ENCODE assay signal across 8 cellular contexts in the genomic region with DNA sequence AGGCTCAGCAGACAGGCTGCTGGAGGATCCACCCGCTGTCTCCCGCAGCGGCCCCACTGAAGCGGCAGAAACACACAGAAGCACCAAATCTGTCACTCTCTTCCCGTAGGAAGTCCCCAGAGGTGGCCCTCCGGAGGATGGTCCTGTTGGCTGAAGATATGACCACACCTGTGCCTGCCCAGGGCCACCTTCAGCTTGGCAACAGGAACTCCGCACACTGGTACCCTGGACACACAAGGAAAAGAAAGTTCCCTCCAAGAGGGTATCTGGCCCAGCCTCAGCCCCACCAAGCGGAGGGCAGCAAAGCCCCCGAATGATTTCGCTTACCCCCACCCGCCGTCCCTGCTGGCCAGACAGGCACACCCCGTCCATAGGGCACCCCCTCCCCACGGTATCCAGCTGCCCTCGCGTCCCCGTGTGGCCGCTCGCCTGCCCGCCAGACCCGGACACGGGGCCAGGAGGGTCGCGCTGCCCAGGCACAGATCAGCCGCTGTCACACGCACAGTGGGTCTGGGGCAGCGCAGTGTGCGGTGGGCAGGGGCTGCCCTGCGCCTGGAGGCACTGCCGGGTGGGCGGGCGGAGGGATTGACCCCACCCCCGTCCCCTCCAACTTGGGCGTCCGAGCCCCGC. TPM values are rescaled to one million over a fixed set of nuclear protein-coding genes. Genes with fewer than 3 reads are reported as not detected.
DNase-seq lines count a peak whose midpoint lies in the region; ATAC-seq and TF ChIP-seq lines count a peak whose summit lies in the region.

No MANE protein-coding gene starts in this region.

- peaks cover 15% of the 10 kb centered on the region for H3K4me1 Mint-ChIP-seq in chondrocyte (ENCODE audit: low read depth)

- no peaks in the 10 kb centered on the region for H3K27me3 Mint-ChIP-seq in chondrocyte (ENCODE audit: low read depth)

- peak overlapping the region; percentile 65 for H3K27ac Mint-ChIP-seq in chondrocyte (ENCODE audit: unreplicated experiment)

- H3K4me3 ChIP-seq in mucosa of descending colon, result peak overlapping the region; percentile 40

- intact Hi-C loops in mucosa of descending colon (cut with DNase I, micrococcal nuclease), result no loop called here

- H3K4me3 Mint-ChIP-seq in chondrocyte (ENCODE audit: unreplicated experiment), result peak overlapping the region; percentile 87

- H3K9me3 ChIP-seq in mucosa of descending colon, result no peaks in the 10 kb centered on the region

- no peaks in the 10 kb centered on the region for H3K36me3 Mint-ChIP-seq in chondrocyte (ENCODE audit: low read depth)

- DNase-seq in DMS53 (lab: John Stamatoyannopoulos, UW) (peak; percentile 67), HuH-7 (ENCODE audit: low spot score) (peak; percentile 46), chondrocyte (ENCODE audit: low spot score) (peak; percentile 87), mucosa of descending colon (peak in 1 of 3 donors; percentile 74), NCI-H2081 treated with DMSO at 0.1 percent for 48 hours (lab: John Stamatoyannopoulos, UW) (no peak), iPS-NIHi11 (ENCODE audit: low spot score) (no peak)
- DNase-seq in NK-92 treated with Interleukin-12 subunit alpha and Interleukin-12 subunit beta, amount 100 ng/mL, for 24 hours (lab: John Stamatoyannopoulos, UW), result no peak

- no peaks in the 10 kb centered on the region for H3K9me3 Mint-ChIP-seq in chondrocyte (ENCODE audit: low read depth)

- TF ChIP-seq CTCF in chondrocyte (IDR thresholded peaks at IDR 0.05) (no peak), mucosa of descending colon (IDR thresholded peaks at IDR 0.05) (no peak)

- H3K36me3 ChIP-seq in mucosa of descending colon (ENCODE audit: low read depth), result peaks cover 3% of the 10 kb centered on the region

- peaks cover 20% of the 10 kb centered on the region for H3K4me1 ChIP-seq in mucosa of descending colon (ENCODE audit: low read depth)

- ATAC-seq in mucosa of descending colon (peak; percentile 0), HG03039 (IDR thresholded peaks at IDR 0.05; ENCODE audit: unreplicated experiment) (no peak)

RNA-seq across cellular contexts. Expression of gene RASSF7, which starts 7.0 kb away (rescaled TPM):
- total RNA-seq in chondrocyte, result 20.0 to 31.3 TPM (median 28.7 TPM) in 3 replicates
- total RNA-seq in mucosa of descending colon, result 100 to 1,000 TPM in 1 of 3 donors, 10 to 100 TPM in 2; 45.7 to 108 (median 83.7) TPM

RNA-seq across cellular contexts. Expression of gene LMNTD2, which starts 7.2 kb away (rescaled TPM):
- total RNA-seq in chondrocyte, result 3.8 to 6.1 TPM (median 5.5 TPM) in 3 replicates
- 10 to 100 TPM in 2 of 3 donors, 1 to 10 TPM in 1; 5.4 to 19.1 (median 10.7) TPM for total RNA-seq in mucosa of descending colon

RNA-seq across cellular contexts. Expression of gene PHRF1, which starts 8.5 kb away (rescaled TPM):
- total RNA-seq in chondrocyte (24.6 to 34.1 TPM (median 25.9 TPM) in 3 replicates), mucosa of descending colon (10 to 100 TPM; 35.0 to 40.2 (median 35.0) TPM)

RNA-seq across cellular contexts. Expression of gene LRRC56, which starts 30.4 kb away (rescaled TPM):
- total RNA-seq in chondrocyte (2.6 to 2.9 TPM (median 2.7 TPM) in 3 replicates), mucosa of descending colon (1 to 10 TPM; 1.5 to 5.2 (median 4.8) TPM)

RNA-seq across cellular contexts. Expression of gene HRAS, which starts 32.4 kb away (rescaled TPM):
- total RNA-seq in chondrocyte (65.1 to 77.7 TPM (median 68.0 TPM) in 3 replicates), mucosa of descending colon (10 to 100 TPM; 41.4 to 50.6 (median 50.1) TPM)

Comparison
In these comparisons a context has a peak if more than half of its experiments do, and no peak if none do; other contexts are left out.
1. DNase-seq: peak in DMS53 (single experiment), HuH-7 (single experiment) and chondrocyte (single experiment); none in NCI-H2081 treated with DMSO at 0.1 percent for 48 hours (single experiment), iPS-NIHi11 (single experiment) and NK-92 treated with Interleukin-12 subunit alpha and Interleukin-12 subunit beta, amount 100 ng/mL, for 24 hours (single experiment).